In the genomic region with DNA sequence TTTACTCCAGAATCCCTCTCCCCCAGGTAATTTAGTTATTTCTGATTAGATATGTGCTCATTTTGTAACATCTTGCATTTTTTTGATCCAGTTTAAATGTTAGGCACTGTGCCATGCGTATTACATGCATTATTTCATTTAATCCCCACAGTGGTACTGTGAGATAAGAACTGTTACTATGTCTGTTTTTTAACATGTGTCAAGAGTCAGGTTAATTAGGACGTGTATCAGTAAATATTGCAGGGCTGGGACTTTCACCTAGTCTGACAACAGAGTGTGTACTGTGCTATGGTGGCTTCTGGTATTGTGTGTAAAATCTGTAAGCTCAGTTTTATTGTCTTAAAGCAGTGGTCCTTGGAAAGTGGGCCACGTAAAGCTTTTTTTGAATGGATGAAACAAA, we compare ENCODE assay signal across 14 cellular contexts. TPM values are rescaled to one million over a fixed set of nuclear protein-coding genes. Genes with fewer than 3 reads are reported as not detected.
A peak's percentile ranks its signal among the peaks of the same experiment; 100 is the strongest.
DNase-seq lines count a peak whose midpoint lies in the region; ATAC-seq, FAIRE-seq and TF ChIP-seq lines count a peak whose summit lies in the region.
"Had no signal": no experiment of that assay in that cellular context is flagged by ENCODE, and none has a peak within 500 bp of the region (broad histone marks: within the 10 kb centered on the region; RNA-seq: fewer than 3 reads in every experiment).

No MANE protein-coding gene starts in this region.

- H3K18ac ChIP-seq in IMR-90 (ENCODE audit: low read depth, low read length), result no peak overlapping the region

- POLR2A ChIA-PET in IMR-90 (lab: Charles Lee; ENCODE audit: unreplicated experiment), result no interaction called here
- POLR2A ChIA-PET in K562 (lab: Yijun Ruan, JAX), result interaction anchor here (0.9 to 1.5 kb wide), 3 partner anchors 10 to 17 kb away, joined by 3 to 4 read pairs (median 3); partner anchors contain the start of gene PSME3IP1

- H3K4me2 ChIP-seq in IMR-90 (ENCODE audit: low read depth, low read length) (no peak overlapping the region), K562 (ENCODE audit: insufficient read depth, low read length) (no peak overlapping the region), smooth muscle cell (no peak overlapping the region)

- H2BK120ac ChIP-seq in IMR-90 (ENCODE audit: low read depth, low read length), result no peak overlapping the region

- no peak for TF ChIP-seq RAD21 in IMR-90 (IDR thresholded peaks at IDR 0.05; ENCODE audit: low read length)
- TF ChIP-seq RAD21 in K562 (CRISPR knock-in tag; conservative IDR thresholded peaks at IDR 0.05 in 1 of 2, IDR thresholded peaks at IDR 0.05 in 1 of 2), result no peak

- no peak for ATAC-seq in IMR-90 (ENCODE audit: low read depth)
- peak; percentile 48; the same call in 2 of the 3 replicates for ATAC-seq in K562
- ATAC-seq in right lobe of liver, result peak in 3 of 4 donors; percentile 69 to 76 (median 76)
- ATAC-seq: PC-3 had no signal

- no peaks in the 10 kb centered on the region for H3K9me3 ChIP-seq in IMR-90 (ENCODE audit: control insufficient read depth, insufficient read depth, low read length)
- no peaks in the 10 kb centered on the region for H3K9me3 ChIP-seq in K562 (replicated peaks; ENCODE audit: control insufficient read depth, insufficient read depth, low read depth, low read length)
- no peaks in the 10 kb centered on the region for H3K9me3 ChIP-seq in right lobe of liver
- no peaks in the 10 kb centered on the region for H3K9me3 ChIP-seq in smooth muscle cell (replicated peaks; ENCODE audit: low read depth)

- H3K14ac ChIP-seq in IMR-90 (replicated peaks; ENCODE audit: low read depth, low read length), result 0 out of 2 replicates have a peak overlapping the region, but pooled peaks have one; percentile 1

- peak overlapping the region; percentile 60; the same call in 1 of the 2 replicates for H3K23ac ChIP-seq in IMR-90 (ENCODE audit: low read depth, low read length)

- no peak overlapping the region for H3K56ac ChIP-seq in IMR-90 (ENCODE audit: extremely low read depth, insufficient read depth, low read length)

- in situ Hi-C loops in IMR-90 (cut with MboI; ENCODE audit: low sequenced_read_pairs) (no loop called here), K562 (cut with MboI) (no loop called here)

- H3F3A ChIP-seq in smooth muscle cell (ENCODE audit: low read depth), result peaks cover 27% of the 10 kb centered on the region

- H3K4ac ChIP-seq in IMR-90 (ENCODE audit: low read depth, low read length), result peak overlapping the region; percentile 1; the same call in 1 of the 2 replicates

- no peak for FAIRE-seq in K562 (lab: Jason Lieb, UNC)

- BruUV-seq in IMR-90 (replicated peaks; lab: Mats Ljungman, UMichigan) (no TSS peak), K562 (replicated peaks; lab: Mats Ljungman, UMichigan) (no TSS peak)

- dilution Hi-C loops in IMR-90 (cut with HindIII; ENCODE audit: low sequenced_read_pairs, unreplicated experiment), result no loop called here

- H2AFZ ChIP-seq in IMR-90 (replicated peaks; ENCODE audit: low read length, poor library complexity) (no peak overlapping the region), K562 (ENCODE audit: low read depth, low read length) (no peak overlapping the region), smooth muscle cell (ENCODE audit: low read depth) (no peak overlapping the region)

- H3K9me1 ChIP-seq in IMR-90 (ENCODE audit: insufficient read depth, low read length) (no peaks in the 10 kb centered on the region), K562 (ENCODE audit: control insufficient read depth, insufficient read depth, low read length) (no peaks in the 10 kb centered on the region)

- H2BK20ac ChIP-seq in IMR-90 (ENCODE audit: low read depth, low read length), result no peak overlapping the region

- H3K9ac ChIP-seq in IMR-90 (ENCODE audit: low read depth, low read length), result no peak overlapping the region
- no peak overlapping the region for H3K9ac ChIP-seq in K562 (ENCODE audit: insufficient read depth in 1 of 2, low read depth in 2 of 2, low read length in 2 of 2)
- H3K9ac ChIP-seq in smooth muscle cell (ENCODE audit: low read depth), result peak overlapping the region; percentile 21

- H2BK15ac ChIP-seq in IMR-90 (ENCODE audit: low read depth, low read length), result 0 out of 3 replicates have a peak overlapping the region, but pooled peaks have one; percentile 38

- TF ChIP-seq POLR2A in IMR-90 (IDR thresholded peaks at IDR 0.05; ENCODE audit: low read depth, low read length) (no peak), K562 (conservative IDR thresholded peaks at IDR 0.05) (no peak), right lobe of liver (IDR thresholded peaks at IDR 0.05) (no peak)

- whole genome bisulfite sequencing in IMR-90 (ENCODE audit: extremely low coverage in 2 of 2, insufficient read length in 1 of 2), 2 experiments, result 40% methylated on average over 1 of the region's 3 CpGs; no CpG with 5 or more reads in 1 of the 2 experiments
- WGBS in K562 (ENCODE audit: insufficient coverage, low coverage, missing lambda C conversion rate), result 38% methylated on average over 3 of the region's 3 CpGs
- 56% methylated on average over 3 of the region's 3 CpGs for WGBS in right lobe of liver (ENCODE audit: insufficient coverage, low coverage, low lambda C conversion rate, missing lambda C conversion rate)
- 41% methylated on average over 3 of the region's 3 CpGs for WGBS in smooth muscle cell (ENCODE audit: low lambda C conversion rate)

- H2BK5ac ChIP-seq in IMR-90 (ENCODE audit: low read depth, low read length, poor library complexity, severe bottlenecking), result peak overlapping the region; percentile 40

- no peak overlapping the region for H4K91ac ChIP-seq in IMR-90 (ENCODE audit: insufficient read depth, low read depth, low read length)

- H2AK9ac ChIP-seq in IMR-90 (replicated peaks; ENCODE audit: low read depth, low read length, poor library complexity), result no peak overlapping the region

- peaks cover 16% of the 10 kb centered on the region for H3K4me1 ChIP-seq in IMR-90 (ENCODE audit: control insufficient read depth, insufficient read depth, low read length)
- H3K4me1 ChIP-seq in K562 (replicated peaks in 1 of 2; ENCODE audit: control insufficient read depth in 2 of 2, insufficient read depth in 2 of 2, low read length in 2 of 2), result no peaks in the 10 kb centered on the region; a peak in 1 of 5 replicates
- H3K4me1 ChIP-seq in right lobe of liver, result peaks cover 0 to 25% (median 5%) of the 10 kb centered on the region in 4 donors
- peaks cover 21% of the 10 kb centered on the region for H3K4me1 ChIP-seq in smooth muscle cell (ENCODE audit: low read depth)

- CTCF ChIA-PET in IMR-90 (lab: Yijun Ruan, JAX) (interaction anchor here (0.7 to 1.2 kb wide), 3 partner anchors 12 to 103 kb away, joined by 3 to 4 read pairs (median 4); no protein-coding TSS in a partner anchor), K562 (lab: Yijun Ruan, JAX; ENCODE audit: low intra/inter-chr PET ratio) (no interaction called here)

- TF ChIP-seq CTCF in IMR-90 (conservative IDR thresholded peaks at IDR 0.05; ENCODE audit: low read depth, low read length) (no peak), K562 (IDR thresholded peaks at IDR 0.05 in 2 of 3, conservative IDR thresholded peaks at IDR 0.05 in 1 of 3; ENCODE audit: insufficient read depth in 2 of 3, low read depth in 1 of 3, low read length in 3 of 3) (no peak), right lobe of liver (IDR thresholded peaks at IDR 0.05) (no peak), smooth muscle cell (IDR thresholded peaks at IDR 0.05; ENCODE audit: borderline replicate concordance, insufficient read depth, poor library complexity, severe bottlenecking) (no peak)

- H3K36me3 ChIP-seq in IMR-90 (ENCODE audit: control insufficient read depth, insufficient read depth, low read length), result peaks cover 2% of the 10 kb centered on the region; the same call in 1 of the 2 replicates
- 0 out of 3 replicates have a peak, but pooled peaks cover 4% of the 10 kb centered on the region for H3K36me3 ChIP-seq in K562 (ENCODE audit: control insufficient read depth, insufficient read depth, low read length)
- H3K36me3 ChIP-seq in right lobe of liver, result no peaks in the 10 kb centered on the region
- H3K36me3 ChIP-seq in smooth muscle cell (ENCODE audit: low read depth), result no peaks in the 10 kb centered on the region

- DNase-seq in IMR-90 (no peak), K562 (ENCODE audit: extremely low read depth in 1 of 4, low spot score in 3 of 4) (no peak), right lobe of liver (no peak), smooth muscle cell (lab: John Stamatoyannopoulos, UW; ENCODE audit: unreplicated experiment) (no peak), NCI-H748 treated with DMSO at 0.1 percent for 48 hours (lab: John Stamatoyannopoulos, UW) (no peak)
- no peak for DNase-seq in activated CD4-positive, CD25-positive, alpha-beta regulatory T cell (lab: John Stamatoyannopoulos, UW)
- no peak for DNase-seq in stimulated activated CD4-positive, alpha-beta T cell treated with anti-CD3 and anti-CD28 coated beads, Interleukin-4, amount 100 ng/mL, for 1 hour
- DNase-seq: H7, MV-4-11, NCI-H1417 treated with DMSO at 0.1 percent for 48 hours, NCI-H2081, NCI-H2227 treated with DMSO at 0.1 percent for 48 hours, NCI-H526, PC-3 had no signal

- no peak overlapping the region for H4K8ac ChIP-seq in IMR-90 (ENCODE audit: low read depth in 2 of 2, low read length in 2 of 2)

- no peaks in the 10 kb centered on the region for H3K27me3 ChIP-seq in IMR-90 (ENCODE audit: control insufficient read depth, insufficient read depth, low read length)
- H3K27me3 ChIP-seq in K562 (ENCODE audit: control insufficient read depth in 2 of 2, insufficient read depth in 2 of 2, low read length in 2 of 2), result no peaks in the 10 kb centered on the region
- H3K27me3 ChIP-seq in right lobe of liver, result no peaks in the 10 kb centered on the region
- H3K27me3 ChIP-seq in smooth muscle cell (ENCODE audit: low read depth), result no peaks in the 10 kb centered on the region

- H4K20me1 ChIP-seq in IMR-90 (ENCODE audit: insufficient read depth, low read length) (peaks cover 5% of the 10 kb centered on the region; the same call in 1 of the 2 replicates), K562 (replicated peaks; ENCODE audit: control insufficient read depth, insufficient read depth, low read length) (no peaks in the 10 kb centered on the region), smooth muscle cell (ENCODE audit: low read depth) (peaks cover 13% of the 10 kb centered on the region)

- no peak for TF ChIP-seq EP300 in K562 (IDR thresholded peaks at IDR 0.05; ENCODE audit: low read length)

- no peak overlapping the region for H4K5ac ChIP-seq in IMR-90 (ENCODE audit: low read depth, low read length)

- H3K79me1 ChIP-seq in IMR-90 (ENCODE audit: low read depth in 1 of 2, low read length in 2 of 2), result peaks cover 24 to 45% of the 10 kb centered on the region in 2 experiments

- intact Hi-C loops in IMR-90 (cut with micrococcal nuclease), result no loop called here
- intact Hi-C loops in K562 (cut with micrococcal nuclease), result no loop called here
- intact Hi-C loops in right lobe of liver (cut with DNase I), result no loop called here

- H3K4me3 ChIP-seq in IMR-90 (ENCODE audit: insufficient read depth, low read depth, low read length) (no peak overlapping the region), K562 (no peak overlapping the region), right lobe of liver (no peak overlapping the region), smooth muscle cell (no peak overlapping the region)

- H3K79me2 ChIP-seq in K562 (ENCODE audit: control insufficient read depth, insufficient read depth, low read length), result peaks cover 55% of the 10 kb centered on the region
- H3K79me2 ChIP-seq in smooth muscle cell (ENCODE audit: low read depth), result peaks cover 69% of the 10 kb centered on the region

- H3K27ac ChIP-seq in IMR-90 (ENCODE audit: insufficient read depth, low read length) (no peak overlapping the region), K562 (ENCODE audit: extremely low read depth, low read depth, low read length) (no peak overlapping the region), right lobe of liver (no peak overlapping the region), smooth muscle cell (ENCODE audit: low read depth) (peak overlapping the region; percentile 27)

- no peak overlapping the region for H2AK5ac ChIP-seq in IMR-90 (ENCODE audit: low read depth, low read length)

RNA-seq across cellular contexts. Expression of gene RSPRY1, which starts 10.6 kb away (rescaled TPM):
- total RNA-seq in IMR-90 (2012; rRNA removed) (59.2 and 62.2 TPM in 2 replicates), K562 (2014; rRNA removed) (14.5 and 20.0 TPM in 2 replicates), K562 (2014; rRNA removed; fragmentation: Illumina TruSeq; extraction: Trizol) (25.5 and 26.3 TPM in 2 replicates), K562 (2015; rRNA removed; fragmentation: Illumina TruSeq; extraction: Trizol) (25.2 and 27.8 TPM in 2 replicates), K562 (2021) (20.8 and 22.7 TPM in 2 replicates), right lobe of liver (10 to 100 TPM; 18.0 to 26.1 (median 22.9) TPM), smooth muscle cell (57.1 and 58.0 TPM in 2 replicates)
- polyA plus RNA-seq in IMR-90 (2012; rRNA removed) (23.7 and 25.2 TPM in 2 replicates), K562 (2011; rRNA removed) (25.4 and 28.0 TPM in 2 replicates), K562 (2014; fragmentation: Illumina TruSeq; extraction: Trizol) (17.6 and 23.1 TPM in 2 replicates), K562 (2014; fragmentation: Nextera tagmentation; extraction: Ambion mirVana) (10 to 100 TPM; 10.2 to 13.4 TPM), K562 (2014; rRNA removed) (15.0 and 17.5 TPM in 2 replicates), smooth muscle cell (42.0 and 43.5 TPM in 2 replicates)
- 9.2 and 10.2 TPM in 2 replicates for polyA plus RNA-seq in IMR-90 (2012; cell fraction: cytosol; rRNA removed)
- polyA plus RNA-seq in IMR-90 (2012; cell fraction: nucleus; rRNA removed; ENCODE audit: low replicate concordance), result 10.3 and 29.1 TPM in 2 replicates
- 60.1 and 86.3 TPM in 2 replicates for total RNA-seq in K562 (2011; cell fraction: chromatin; rRNA removed; ENCODE audit: low replicate concordance)
- 29.9 and 41.0 TPM in 2 replicates for total RNA-seq in K562 (2011; cell fraction: nucleolus; rRNA removed)
- 44.0 and 48.0 TPM in 2 replicates for total RNA-seq in K562 (2011; cell fraction: nucleoplasm; rRNA removed)
- 10.7 and 15.7 TPM in 2 replicates for polyA plus RNA-seq in K562 (2011; cell fraction: cytosol; rRNA removed)
- polyA plus RNA-seq in K562 (2011; cell fraction: nucleus; rRNA removed), result 21.4 and 28.5 TPM in 2 replicates
- 11.1 and 11.4 TPM in 2 replicates for polyA plus RNA-seq in K562 (2012)
- polyA minus RNA-seq in K562 (2011; rRNA and poly(A)+ RNA removed), result 61.4 and 62.4 TPM in 2 replicates
- 31.9 and 34.4 TPM in 2 replicates for polyA minus RNA-seq in K562 (2011; cell fraction: cytosol; rRNA and poly(A)+ RNA removed)
- 26.1 and 51.2 TPM in 2 replicates for polyA minus RNA-seq in K562 (2011; cell fraction: nucleus; rRNA and poly(A)+ RNA removed)

RNA-seq across cellular contexts. Expression of gene PSME3IP1, which starts 10.9 kb away (rescaled TPM):
- total RNA-seq in IMR-90 (2012; rRNA removed) (50.2 and 52.2 TPM in 2 replicates), K562 (2014; rRNA removed) (76.9 and 85.5 TPM in 2 replicates), K562 (2014; rRNA removed; fragmentation: Illumina TruSeq; extraction: Trizol) (143 and 167 TPM in 2 replicates), K562 (2015; rRNA removed; fragmentation: Illumina TruSeq; extraction: Trizol) (147 and 158 TPM in 2 replicates), K562 (2021) (104 and 106 TPM in 2 replicates), right lobe of liver (10 to 100 TPM; 26.2 to 61.8 (median 34.5) TPM), smooth muscle cell (68.7 and 104 TPM in 2 replicates)
- polyA plus RNA-seq in IMR-90 (2012; rRNA removed) (71.2 and 75.2 TPM in 2 replicates), K562 (2011; rRNA removed) (115 and 144 TPM in 2 replicates), K562 (2014; fragmentation: Illumina TruSeq; extraction: Trizol) (155 and 187 TPM in 2 replicates), K562 (2014; fragmentation: Nextera tagmentation; extraction: Ambion mirVana) (100 to 1,000 TPM in 1 of 2 experiments, 10 to 100 TPM in 1; 63.8 to 142 TPM), K562 (2014; rRNA removed) (146 and 152 TPM in 2 replicates), smooth muscle cell (58.1 and 82.1 TPM in 2 replicates)
- polyA plus RNA-seq in IMR-90 (2012; cell fraction: cytosol; rRNA removed), result 53.6 and 57.9 TPM in 2 replicates
- polyA plus RNA-seq in IMR-90 (2012; cell fraction: nucleus; rRNA removed; ENCODE audit: low replicate concordance), result 78.1 and 104 TPM in 2 replicates
- 53.9 and 134 TPM in 2 replicates for total RNA-seq in K562 (2011; cell fraction: chromatin; rRNA removed; ENCODE audit: low replicate concordance)
- 46.7 and 60.7 TPM in 2 replicates for total RNA-seq in K562 (2011; cell fraction: nucleolus; rRNA removed)
- total RNA-seq in K562 (2011; cell fraction: nucleoplasm; rRNA removed), result 71.6 and 104 TPM in 2 replicates
- 132 and 144 TPM in 2 replicates for polyA plus RNA-seq in K562 (2011; cell fraction: cytosol; rRNA removed)
- polyA plus RNA-seq in K562 (2011; cell fraction: nucleus; rRNA removed), result 251 and 259 TPM in 2 replicates
- 88.6 and 121 TPM in 2 replicates for polyA plus RNA-seq in K562 (2012)
- polyA minus RNA-seq in K562 (2011; rRNA and poly(A)+ RNA removed), result 78.0 and 80.4 TPM in 2 replicates
- 45.1 and 48.8 TPM in 2 replicates for polyA minus RNA-seq in K562 (2011; cell fraction: cytosol; rRNA and poly(A)+ RNA removed)
- polyA minus RNA-seq in K562 (2011; cell fraction: nucleus; rRNA and poly(A)+ RNA removed), result 40.8 and 66.0 TPM in 2 replicates

RNA-seq across cellular contexts. Expression of gene ARL2BP, which starts 48.3 kb away (rescaled TPM):
- total RNA-seq in IMR-90 (2012; rRNA removed) (73.7 and 77.8 TPM in 2 replicates), K562 (2014; rRNA removed) (24.5 and 28.0 TPM in 2 replicates), K562 (2014; rRNA removed; fragmentation: Illumina TruSeq; extraction: Trizol) (33.9 and 34.6 TPM in 2 replicates), K562 (2015; rRNA removed; fragmentation: Illumina TruSeq; extraction: Trizol) (33.2 and 36.7 TPM in 2 replicates), K562 (2021) (27.2 and 30.8 TPM in 2 replicates), right lobe of liver (10 to 100 TPM; 19.3 to 26.8 (median 22.0) TPM), smooth muscle cell (78.1 and 85.6 TPM in 2 replicates)
- polyA plus RNA-seq in IMR-90 (2012; rRNA removed) (46.8 and 46.9 TPM in 2 replicates), K562 (2011; rRNA removed) (41.8 and 49.8 TPM in 2 replicates), K562 (2014; fragmentation: Illumina TruSeq; extraction: Trizol) (33.1 and 38.3 TPM in 2 replicates), K562 (2014; fragmentation: Nextera tagmentation; extraction: Ambion mirVana) (10 to 100 TPM; 16.7 to 17.1 TPM), K562 (2014; rRNA removed) (20.3 and 23.1 TPM in 2 replicates), smooth muscle cell (68.9 and 88.0 TPM in 2 replicates)
- 25.7 and 37.1 TPM in 2 replicates for polyA plus RNA-seq in IMR-90 (2012; cell fraction: cytosol; rRNA removed)
- 8.1 and 26.0 TPM in 2 replicates for polyA plus RNA-seq in IMR-90 (2012; cell fraction: nucleus; rRNA removed; ENCODE audit: low replicate concordance)
- 7.3 and 7.4 TPM in 2 replicates for total RNA-seq in K562 (2011; cell fraction: chromatin; rRNA removed; ENCODE audit: low replicate concordance)
- 6.1 and 6.7 TPM in 2 replicates for total RNA-seq in K562 (2011; cell fraction: nucleolus; rRNA removed)
- 9.8 and 13.2 TPM in 2 replicates for total RNA-seq in K562 (2011; cell fraction: nucleoplasm; rRNA removed)
- 32.7 and 45.1 TPM in 2 replicates for polyA plus RNA-seq in K562 (2011; cell fraction: cytosol; rRNA removed)
- polyA plus RNA-seq in K562 (2011; cell fraction: nucleus; rRNA removed), result 13.7 and 20.4 TPM in 2 replicates
- 29.7 and 37.4 TPM in 2 replicates for polyA plus RNA-seq in K562 (2012)
- polyA minus RNA-seq in K562 (2011; rRNA and poly(A)+ RNA removed), result 37.9 and 40.7 TPM in 2 replicates
- polyA minus RNA-seq in K562 (2011; cell fraction: cytosol; rRNA and poly(A)+ RNA removed), result 19.5 and 24.3 TPM in 2 replicates
- polyA minus RNA-seq in K562 (2011; cell fraction: nucleus; rRNA and poly(A)+ RNA removed), result 3.8 and 7.4 TPM in 2 replicates
